Comparison of ENCODE assay signal across 26 cellular contexts in the genomic region with DNA sequence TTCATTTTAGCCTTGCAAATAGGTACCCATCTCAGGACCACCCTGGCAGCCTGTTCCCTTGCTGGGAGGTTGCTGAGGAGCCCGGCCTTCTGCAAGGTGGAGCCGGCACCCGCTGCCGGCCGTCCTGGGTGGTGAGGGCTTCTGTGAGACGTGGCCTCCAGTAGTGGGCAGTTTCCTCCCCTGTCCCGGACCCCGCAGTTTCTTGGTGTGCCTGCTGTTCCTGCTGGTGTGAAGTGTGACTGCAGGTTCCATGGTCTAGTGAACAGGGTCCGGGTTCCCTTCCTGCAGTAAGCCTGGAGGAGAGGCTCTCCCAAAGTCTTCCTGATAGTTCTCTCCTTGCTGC. TPM values are rescaled to one million over a fixed set of nuclear protein-coding genes. Genes with fewer than 3 reads are reported as not detected.
"Had no signal": no experiment of that assay in that cellular context is flagged by ENCODE, and none has a peak within 500 bp of the region (broad histone marks: within the 10 kb centered on the region; RNA-seq: fewer than 3 reads in every experiment).

No MANE protein-coding gene starts in this region.

- H3K36me3 ChIP-seq: neutrophil, pancreas, prostate gland, right atrium auricular region, right lobe of liver, thoracic aorta, thyroid gland, upper lobe of left lung, vagina had no signal

- H3K9me3 ChIP-seq: neutrophil, pancreas, prostate gland, right atrium auricular region, right lobe of liver, spleen, stomach, thoracic aorta, thyroid gland, tibial nerve, upper lobe of left lung, vagina had no signal

- H3K27ac ChIP-seq: neutrophil, pancreas, prostate gland, right atrium auricular region, right lobe of liver, skin epidermis, spleen, stomach, thoracic aorta, thyroid gland, tibial nerve, upper lobe of left lung, vagina had no signal

- H3K4me3 ChIP-seq: pancreas, prostate gland, right atrium auricular region, right lobe of liver, skin epidermis, smooth muscle cell, spleen, stomach, thoracic aorta, thyroid gland, tibial nerve, upper lobe of left lung, vagina had no signal

- H3K4me1 ChIP-seq: prostate gland, right lobe of liver, tibial nerve, upper lobe of left lung had no signal

- H3K4me2 ChIP-seq: smooth muscle cell had no signal

- ATAC-seq: naive thymus-derived CD8-positive, alpha-beta T cell; natural killer cell treated with Interleukin-12 subunit alpha and Interleukin-12 subunit beta and Interleukin-15 and Interleukin-18, amount 100 ng/mL, for 72 hours; right lobe of liver; stimulated activated effector memory CD8-positive, alpha-beta T cell treated with anti-CD3 and anti-CD28 coated beads, Interleukin-12 subunit alpha, Interleukin-12 subunit beta, amount 100 ng/mL, for 72 hours; stimulated activated naive B cell treated with anti-CD40 and anti-IgM and Interleukin-4, amounts not matched to agents 10 μg/mL and 1 μg/mL and 100 μg/mL, for 72 hours had no signal

- DNase-seq: naive thymus-derived CD8-positive, alpha-beta T cell; nephron progenitor cell; retina; right lobe of liver; spleen; stimulated activated CD4-positive, alpha-beta T cell treated with anti-CD3 and anti-CD28 coated beads, Interleukin-12 subunit alpha, Interleukin-12 subunit beta, amount 100 ng/mL, for 4 hours; stimulated activated CD4-positive, alpha-beta T cell treated with anti-CD3 and anti-CD28 coated beads, Interleukin-1b, Interleukin-23, amount 100 ng/mL, for 48 hours; stimulated activated CD4-positive, alpha-beta T cell treated with anti-CD3 and anti-CD28 coated beads, Interleukin-4, amount 100 ng/mL, for 1 hour; stimulated activated CD4-positive, alpha-beta T cell treated with anti-CD3 and anti-CD28 coated beads, Interleukin-4, amount 100 ng/mL, for 4 hours; stimulated activated naive B cell treated with anti-CD40 and anti-IgM and Interleukin-4, amounts not matched to agents 10 μg/mL and 1 μg/mL and 100 μg/mL, for 72 hours; stimulated activated naive CD4-positive, alpha-beta T cell treated with Interleukin-2 at 50 U/mL for 16 hours; stomach; thyroid gland; trophoblast cell had no signal

- H3K27me3 ChIP-seq: pancreas, right atrium auricular region, right lobe of liver, thyroid gland, tibial nerve, upper lobe of left lung, vagina had no signal

RNA-seq across cellular contexts. Expression of gene OLFM1, which starts 13.6 kb away (rescaled TPM):
- total RNA-seq: naive thymus-derived CD8-positive, alpha-beta T cell; natural killer cell treated with Interleukin-12 subunit alpha and Interleukin-12 subunit beta and Interleukin-15 and Interleukin-18, amount 100 ng/mL, for 72 hours had no signal
- polyA plus RNA-seq: naive thymus-derived CD8-positive, alpha-beta T cell had no signal
